Comparison of ENCODE assay signal across 16 cellular contexts in the genomic region with DNA sequence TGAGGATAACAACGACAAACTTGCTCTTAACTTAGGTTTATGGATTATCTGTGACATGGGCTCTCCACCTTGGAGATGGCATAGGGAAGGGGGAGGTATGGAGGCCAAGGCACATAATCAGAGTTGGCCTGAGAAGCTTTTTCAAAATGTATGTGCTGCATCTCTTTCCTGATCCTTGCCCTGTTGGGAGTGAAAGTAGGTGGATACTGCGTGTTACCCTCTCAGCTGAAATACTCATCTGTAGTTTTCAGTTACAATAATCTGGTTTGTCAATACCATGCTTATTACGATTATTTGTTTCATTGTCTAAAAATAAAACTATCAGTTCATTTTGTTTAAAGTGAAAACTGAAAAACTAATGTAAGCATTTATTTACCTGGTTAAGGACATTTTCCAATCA.
DNase-seq lines count a peak whose midpoint lies in the region; ATAC-seq, FAIRE-seq and TF ChIP-seq lines count a peak whose summit lies in the region.
"Had no signal": no experiment of that assay in that cellular context is flagged by ENCODE, and none has a peak within 500 bp of the region (broad histone marks: within the 10 kb centered on the region; RNA-seq: fewer than 3 reads in every experiment).

No MANE protein-coding gene starts in this region.

- H3K4me3 Mint-ChIP-seq in T-helper 17 cell = no peak overlapping the region
- H3K4me3 Mint-ChIP-seq: activated CD8-positive, alpha-beta memory T cell treated with anti-CD3 and anti-CD28 coated beads, Interleukin-2, amount 10 ng/mL, durations not matched to agents 7 days and 5 days; GM23338; natural killer cell; stimulated activated naive CD8-positive, alpha-beta T cell treated with anti-CD3 and anti-CD28 coated beads, Interleukin-15, Interleukin-2, amounts not matched to agents 100 ng/mL and 50 ng/mL, for 24 hours had no signal

- no peak for TF ChIP-seq CTCF in left lung (IDR thresholded peaks at IDR 0.05)

- peaks cover 8% of the 10 kb centered on the region for H3K36me3 Mint-ChIP-seq in T-helper 17 cell (ENCODE audit: low read depth)
- H3K36me3 Mint-ChIP-seq: natural killer cell had no signal

- H3K9me3 ChIP-seq in T-helper 17 cell (ENCODE audit: control insufficient read depth, low read length, poor library complexity, severe bottlenecking) (no peaks in the 10 kb centered on the region), HAP-1 (no peaks in the 10 kb centered on the region), left lung (no peaks in the 10 kb centered on the region)

- peak; percentile 34 for ATAC-seq in GM21423 (IDR thresholded peaks at IDR 0.05; ENCODE audit: unreplicated experiment)
- ATAC-seq in HG03025 (IDR thresholded peaks at IDR 0.05; ENCODE audit: low FRiP score, unreplicated experiment) = peak; percentile 39
- no peak for ATAC-seq in T-helper 17 cell
- no peak for ATAC-seq in left lung
- ATAC-seq: activated CD8-positive, alpha-beta memory T cell treated with anti-CD3 and anti-CD28 coated beads, Interleukin-2, amount 10 ng/mL, durations not matched to agents 7 days and 5 days; GM23338; natural killer cell; sciatic nerve had no signal

- H3K27me3 ChIP-seq in HAP-1 (ENCODE audit: low read depth) = no peaks in the 10 kb centered on the region
- no peaks in the 10 kb centered on the region for H3K27me3 ChIP-seq in left lung

- no peak for DNase-seq in GM18507 (ENCODE audit: extremely low spot score, insufficient read length, low read depth)
- DNase-seq in T-helper 17 cell = no peak
- DNase-seq in effector CD4-positive, alpha-beta T cell = no peak
- no peak for DNase-seq in OCI-M1 (lab: John Stamatoyannopoulos, UW)
- DNase-seq in HAP-1 (ENCODE audit: low spot score in 2 of 2) = no peak
- no peak for DNase-seq in left lung
- DNase-seq: activated CD8-positive, alpha-beta memory T cell treated with anti-CD3 and anti-CD28 coated beads, Interleukin-2, amount 10 ng/mL, durations not matched to agents 7 days and 5 days; activated naive CD4-positive, alpha-beta T cell treated with anti-CD3 and anti-CD28 coated beads, Interleukin-2, amount 50 U/mL, for 16 hours; erythroblast; natural killer cell had no signal

- no peak overlapping the region for H3K4me3 ChIP-seq in HAP-1
- H3K4me3 ChIP-seq in left lung = no peak overlapping the region
- H3K4me3 ChIP-seq: GM23338 had no signal

- peaks cover 16% of the 10 kb centered on the region for H3K4me1 Mint-ChIP-seq in T-helper 17 cell

- H3K27ac ChIP-seq in left lung = no peak overlapping the region
- H3K27ac ChIP-seq: HL-60 had no signal

- FAIRE-seq in GM18507 (lab: Jason Lieb, UNC) = peak; percentile 9

- in situ Hi-C loops in HAP-1 (cut with MboI; ENCODE audit: low sequenced_read_pairs) = no loop called here

- H3K36me3 ChIP-seq in HAP-1 (replicated peaks) (no peaks in the 10 kb centered on the region), left lung (peaks cover 0 to 2% of the 10 kb centered on the region in 2 donors)

- peak overlapping the region; percentile 47 for H3K27ac Mint-ChIP-seq in T-helper 17 cell
- H3K27ac Mint-ChIP-seq: activated CD8-positive, alpha-beta memory T cell treated with anti-CD3 and anti-CD28 coated beads, Interleukin-2, amount 10 ng/mL, durations not matched to agents 7 days and 5 days; GM23338; natural killer cell; stimulated activated naive CD8-positive, alpha-beta T cell treated with anti-CD3 and anti-CD28 coated beads, Interleukin-15, Interleukin-2, amounts not matched to agents 100 ng/mL and 50 ng/mL, for 24 hours had no signal

- no peaks in the 10 kb centered on the region for H3K27me3 Mint-ChIP-seq in T-helper 17 cell
- H3K27me3 Mint-ChIP-seq: activated CD8-positive, alpha-beta memory T cell treated with anti-CD3 and anti-CD28 coated beads, Interleukin-2, amount 10 ng/mL, durations not matched to agents 7 days and 5 days; stimulated activated naive CD8-positive, alpha-beta T cell treated with anti-CD3 and anti-CD28 coated beads, Interleukin-15, Interleukin-2, amounts not matched to agents 100 ng/mL and 50 ng/mL, for 24 hours had no signal

- intact Hi-C loops in left lung (cut with DNase I) = no loop called here

- H3K4me1 ChIP-seq in HAP-1 = 0 out of 2 replicates have a peak, but pooled peaks cover 3% of the 10 kb centered on the region
- H3K4me1 ChIP-seq in left lung = no peaks in the 10 kb centered on the region

Comparison
In these comparisons a context has a peak if more than half of its experiments do, and no peak if none do; other contexts are left out.
1. ATAC-seq: peak in GM21423 (single experiment) and HG03025 (single experiment); none in T-helper 17 cell (single experiment) and left lung (single experiment).